In the genomic region with DNA sequence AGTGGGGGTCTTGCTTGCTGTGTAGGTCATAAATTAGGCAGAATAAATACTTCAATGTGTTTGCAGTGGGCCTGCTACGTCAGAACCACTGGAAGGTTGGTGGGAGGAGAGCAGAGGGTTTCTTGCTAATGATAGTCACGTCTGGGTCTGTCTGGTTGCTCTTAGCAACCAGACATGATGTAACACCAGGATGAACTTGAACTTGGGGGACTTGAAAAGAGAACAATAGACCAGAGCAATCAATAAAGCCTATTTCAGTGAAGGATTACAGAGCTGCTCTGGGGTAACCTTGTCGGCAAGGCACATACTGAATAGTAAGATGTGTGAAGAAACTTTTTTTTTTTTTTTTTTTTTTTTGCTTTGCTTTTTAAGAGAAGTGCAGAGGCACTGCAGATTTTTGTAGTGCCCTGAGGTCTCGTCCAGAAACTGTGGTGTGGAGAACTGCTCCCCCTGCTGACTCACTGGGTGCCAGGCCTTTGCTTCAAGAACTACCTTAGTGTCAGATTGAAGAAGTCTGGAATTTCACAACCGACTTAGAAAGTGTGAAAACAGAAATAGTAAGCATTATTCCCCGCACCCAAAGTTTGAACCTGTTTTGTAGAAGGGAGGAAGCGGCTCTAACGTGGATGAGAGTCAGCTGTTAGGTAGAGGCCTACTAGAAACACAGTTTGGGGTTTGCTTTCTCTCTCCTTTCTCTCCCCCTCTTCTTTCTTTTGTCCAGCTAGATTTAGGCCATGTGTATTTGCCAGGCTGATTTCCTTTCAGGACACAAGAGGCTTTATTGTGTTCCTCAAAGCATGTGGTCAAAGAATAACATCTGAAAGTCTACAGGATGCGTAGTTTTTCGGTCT, we compare ENCODE assay signal across 1 cellular context.
TF ChIP-seq lines count a peak whose summit lies in the region.

No MANE protein-coding gene starts in this region.

TF ChIP-seq in K562, 482 proteins besides CTCF, POLR2A, EP300 and RAD21 (continued from another document and continues in another):
- TF ChIP-seq, protein P1, sequence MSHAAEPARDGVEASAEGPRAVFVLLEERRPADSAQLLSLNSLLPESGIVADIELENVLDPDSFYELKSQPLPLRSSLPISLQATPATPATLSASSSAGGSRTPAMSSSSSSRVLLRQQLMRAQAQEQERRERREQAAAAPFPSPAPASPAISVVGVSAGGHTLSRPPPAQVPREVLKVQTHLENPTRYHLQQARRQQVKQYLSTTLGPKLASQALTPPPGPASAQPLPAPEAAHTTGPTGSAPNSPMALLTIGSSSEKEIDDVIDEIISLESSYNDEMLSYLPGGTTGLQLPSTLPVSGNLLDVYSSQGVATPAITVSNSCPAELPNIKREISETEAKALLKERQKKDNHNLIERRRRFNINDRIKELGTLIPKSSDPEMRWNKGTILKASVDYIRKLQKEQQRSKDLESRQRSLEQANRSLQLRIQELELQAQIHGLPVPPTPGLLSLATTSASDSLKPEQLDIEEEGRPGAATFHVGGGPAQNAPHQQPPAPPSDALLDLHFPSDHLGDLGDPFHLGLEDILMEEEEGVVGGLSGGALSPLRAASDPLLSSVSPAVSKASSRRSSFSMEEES (CRISPR knock-in tag; IDR thresholded peaks at IDR 0.05) = no peak
- TF ChIP-seq CBFB (CRISPR knock-in tag; IDR thresholded peaks at IDR 0.05) (no peak), ARNT (IDR thresholded peaks at IDR 0.05) (peak; percentile 33 to 40; a peak in 1 of 4 replicates), ETV5 (CRISPR knock-in tag; IDR thresholded peaks at IDR 0.05; ENCODE audit: low read depth) (no peak), DIDO1 (tag; IDR thresholded peaks at IDR 0.05; ENCODE audit: low read depth) (no peak), KLF13 (tag; IDR thresholded peaks at IDR 0.05; ENCODE audit: borderline replicate concordance, low read depth) (no peak), ZNF699 (CRISPR knock-in tag; IDR thresholded peaks at IDR 0.05; ENCODE audit: insufficient replicate concordance) (no peak), CBX5 (IDR thresholded peaks at IDR 0.05; ENCODE audit: borderline replicate concordance, low read depth) (no peak), ZNF644 (tag; IDR thresholded peaks at IDR 0.05; ENCODE audit: low read depth) (no peak), ZNF79 (CRISPR knock-in tag; IDR thresholded peaks at IDR 0.05; ENCODE audit: low read depth) (no peak), SETDB1 (IDR thresholded peaks at IDR 0.05; ENCODE audit: low read length) (no peak), MECOM (CRISPR knock-in tag; IDR thresholded peaks at IDR 0.05) (no peak), ZNF124 (CRISPR knock-in tag; IDR thresholded peaks at IDR 0.05) (no peak), RCOR1 (IDR thresholded peaks at IDR 0.05; ENCODE audit: borderline replicate concordance in 1 of 2, low read depth in 2 of 2, low read length in 2 of 2) (no peak), ZNF184 (CRISPR knock-in tag; IDR thresholded peaks at IDR 0.05) (no peak), ZNF436 (CRISPR knock-in tag; IDR thresholded peaks at IDR 0.05) (no peak), HOXB6 (CRISPR knock-in tag; IDR thresholded peaks at IDR 0.05; ENCODE audit: borderline replicate concordance) (no peak), POLR2B (IDR thresholded peaks at IDR 0.05; ENCODE audit: low read depth, partially characterized antibody) (no peak), ZNF354B (CRISPR knock-in tag; IDR thresholded peaks at IDR 0.05) (no peak), E2F3 (CRISPR knock-in tag; IDR thresholded peaks at IDR 0.05) (no peak), BRD9 (IDR thresholded peaks at IDR 0.05; ENCODE audit: low read depth, partially characterized antibody) (peak; percentile 89), ZNF445 (CRISPR knock-in tag; IDR thresholded peaks at IDR 0.05; ENCODE audit: low read depth) (no peak), ZNF197 (CRISPR knock-in tag; IDR thresholded peaks at IDR 0.05; ENCODE audit: low read depth) (peak; percentile 54; the same call in 1 of the 2 replicates), MCM3 (IDR thresholded peaks at IDR 0.05) (no peak), ZNF431 (CRISPR knock-in tag; IDR thresholded peaks at IDR 0.05) (no peak), NONO (IDR thresholded peaks at IDR 0.05; ENCODE audit: low read depth in 2 of 2, low read length in 1 of 2) (no peak), ZNF274 (IDR thresholded peaks at IDR 0.05; ENCODE audit: borderline replicate concordance, low read depth, low read length) (no peak), CBX3 (IDR thresholded peaks at IDR 0.05; ENCODE audit: borderline replicate concordance in 1 of 2, low read length in 2 of 2) (no peak), EHMT2 (IDR thresholded peaks at IDR 0.05) (no peak), KLF1 (tag; IDR thresholded peaks at IDR 0.05) (no peak), EP400 (IDR thresholded peaks at IDR 0.05) (peak; percentile 56; the same call in 1 of the 2 replicates), MYNN (IDR thresholded peaks at IDR 0.05) (0 out of 2 replicates have a peak, but pooled peaks have one; percentile 17), MYNN (CRISPR knock-in tag; IDR thresholded peaks at IDR 0.05) (no peak), ZNF785 (CRISPR knock-in tag; IDR thresholded peaks at IDR 0.05) (no peak), ZNF586 (CRISPR knock-in tag; conservative IDR thresholded peaks at IDR 0.05) (no peak)
- TF ChIP-seq, protein P2, sequence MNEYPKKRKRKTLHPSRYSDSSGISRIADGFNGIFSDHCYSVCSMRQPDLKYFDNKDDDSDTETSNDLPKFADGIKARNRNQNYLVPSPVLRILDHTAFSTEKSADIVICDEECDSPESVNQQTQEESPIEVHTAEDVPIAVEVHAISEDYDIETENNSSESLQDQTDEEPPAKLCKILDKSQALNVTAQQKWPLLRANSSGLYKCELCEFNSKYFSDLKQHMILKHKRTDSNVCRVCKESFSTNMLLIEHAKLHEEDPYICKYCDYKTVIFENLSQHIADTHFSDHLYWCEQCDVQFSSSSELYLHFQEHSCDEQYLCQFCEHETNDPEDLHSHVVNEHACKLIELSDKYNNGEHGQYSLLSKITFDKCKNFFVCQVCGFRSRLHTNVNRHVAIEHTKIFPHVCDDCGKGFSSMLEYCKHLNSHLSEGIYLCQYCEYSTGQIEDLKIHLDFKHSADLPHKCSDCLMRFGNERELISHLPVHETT (CRISPR knock-in tag; conservative IDR thresholded peaks at IDR 0.05 in 1 of 2, IDR thresholded peaks at IDR 0.05 in 1 of 2) = no peak
- TF ChIP-seq, protein P3, sequence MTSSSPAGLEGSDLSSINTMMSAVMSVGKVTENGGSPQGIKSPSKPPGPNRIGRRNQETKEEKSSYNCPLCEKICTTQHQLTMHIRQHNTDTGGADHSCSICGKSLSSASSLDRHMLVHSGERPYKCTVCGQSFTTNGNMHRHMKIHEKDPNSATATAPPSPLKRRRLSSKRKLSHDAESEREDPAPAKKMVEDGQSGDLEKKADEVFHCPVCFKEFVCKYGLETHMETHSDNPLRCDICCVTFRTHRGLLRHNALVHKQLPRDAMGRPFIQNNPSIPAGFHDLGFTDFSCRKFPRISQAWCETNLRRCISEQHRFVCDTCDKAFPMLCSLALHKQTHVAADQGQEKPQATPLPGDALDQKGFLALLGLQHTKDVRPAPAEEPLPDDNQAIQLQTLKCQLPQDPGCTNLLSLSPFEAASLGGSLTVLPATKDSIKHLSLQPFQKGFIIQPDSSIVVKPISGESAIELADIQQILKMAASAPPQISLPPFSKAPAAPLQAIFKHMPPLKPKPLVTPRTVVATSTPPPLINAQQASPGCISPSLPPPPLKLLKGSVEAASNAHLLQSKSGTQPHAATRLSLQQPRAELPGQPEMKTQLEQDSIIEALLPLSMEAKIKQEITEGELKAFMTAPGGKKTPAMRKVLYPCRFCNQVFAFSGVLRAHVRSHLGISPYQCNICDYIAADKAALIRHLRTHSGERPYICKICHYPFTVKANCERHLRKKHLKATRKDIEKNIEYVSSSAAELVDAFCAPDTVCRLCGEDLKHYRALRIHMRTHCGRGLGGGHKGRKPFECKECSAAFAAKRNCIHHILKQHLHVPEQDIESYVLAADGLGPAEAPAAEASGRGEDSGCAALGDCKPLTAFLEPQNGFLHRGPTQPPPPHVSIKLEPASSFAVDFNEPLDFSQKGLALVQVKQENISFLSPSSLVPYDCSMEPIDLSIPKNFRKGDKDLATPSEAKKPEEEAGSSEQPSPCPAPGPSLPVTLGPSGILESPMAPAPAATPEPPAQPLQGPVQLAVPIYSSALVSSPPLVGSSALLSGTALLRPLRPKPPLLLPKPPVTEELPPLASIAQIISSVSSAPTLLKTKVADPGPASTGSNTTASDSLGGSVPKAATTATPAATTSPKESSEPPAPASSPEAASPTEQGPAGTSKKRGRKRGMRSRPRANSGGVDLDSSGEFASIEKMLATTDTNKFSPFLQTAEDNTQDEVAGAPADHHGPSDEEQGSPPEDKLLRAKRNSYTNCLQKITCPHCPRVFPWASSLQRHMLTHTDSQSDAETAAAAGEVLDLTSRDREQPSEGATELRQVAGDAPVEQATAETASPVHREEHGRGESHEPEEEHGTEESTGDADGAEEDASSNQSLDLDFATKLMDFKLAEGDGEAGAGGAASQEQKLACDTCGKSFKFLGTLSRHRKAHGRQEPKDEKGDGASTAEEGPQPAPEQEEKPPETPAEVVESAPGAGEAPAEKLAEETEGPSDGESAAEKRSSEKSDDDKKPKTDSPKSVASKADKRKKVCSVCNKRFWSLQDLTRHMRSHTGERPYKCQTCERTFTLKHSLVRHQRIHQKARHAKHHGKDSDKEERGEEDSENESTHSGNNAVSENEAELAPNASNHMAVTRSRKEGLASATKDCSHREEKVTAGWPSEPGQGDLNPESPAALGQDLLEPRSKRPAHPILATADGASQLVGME (CRISPR knock-in tag; IDR thresholded peaks at IDR 0.05) = no peak
- TF ChIP-seq, protein P4, sequence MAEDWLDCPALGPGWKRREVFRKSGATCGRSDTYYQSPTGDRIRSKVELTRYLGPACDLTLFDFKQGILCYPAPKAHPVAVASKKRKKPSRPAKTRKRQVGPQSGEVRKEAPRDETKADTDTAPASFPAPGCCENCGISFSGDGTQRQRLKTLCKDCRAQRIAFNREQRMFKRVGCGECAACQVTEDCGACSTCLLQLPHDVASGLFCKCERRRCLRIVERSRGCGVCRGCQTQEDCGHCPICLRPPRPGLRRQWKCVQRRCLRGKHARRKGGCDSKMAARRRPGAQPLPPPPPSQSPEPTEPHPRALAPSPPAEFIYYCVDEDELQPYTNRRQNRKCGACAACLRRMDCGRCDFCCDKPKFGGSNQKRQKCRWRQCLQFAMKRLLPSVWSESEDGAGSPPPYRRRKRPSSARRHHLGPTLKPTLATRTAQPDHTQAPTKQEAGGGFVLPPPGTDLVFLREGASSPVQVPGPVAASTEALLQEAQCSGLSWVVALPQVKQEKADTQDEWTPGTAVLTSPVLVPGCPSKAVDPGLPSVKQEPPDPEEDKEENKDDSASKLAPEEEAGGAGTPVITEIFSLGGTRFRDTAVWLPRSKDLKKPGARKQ (CRISPR knock-in tag; IDR thresholded peaks at IDR 0.05) = no peak
- TF ChIP-seq, protein P5, sequence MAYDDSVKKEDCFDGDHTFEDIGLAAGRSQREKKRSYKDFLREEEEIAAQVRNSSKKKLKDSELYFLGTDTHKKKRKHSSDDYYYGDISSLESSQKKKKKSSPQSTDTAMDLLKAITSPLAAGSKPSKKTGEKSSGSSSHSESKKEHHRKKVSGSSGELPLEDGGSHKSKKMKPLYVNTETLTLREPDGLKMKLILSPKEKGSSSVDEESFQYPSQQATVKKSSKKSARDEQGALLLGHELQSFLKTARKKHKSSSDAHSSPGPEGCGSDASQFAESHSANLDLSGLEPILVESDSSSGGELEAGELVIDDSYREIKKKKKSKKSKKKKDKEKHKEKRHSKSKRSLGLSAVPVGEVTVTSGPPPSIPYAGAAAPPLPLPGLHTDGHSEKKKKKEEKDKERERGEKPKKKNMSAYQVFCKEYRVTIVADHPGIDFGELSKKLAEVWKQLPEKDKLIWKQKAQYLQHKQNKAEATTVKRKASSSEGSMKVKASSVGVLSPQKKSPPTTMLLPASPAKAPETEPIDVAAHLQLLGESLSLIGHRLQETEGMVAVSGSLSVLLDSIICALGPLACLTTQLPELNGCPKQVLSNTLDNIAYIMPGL (CRISPR knock-in tag; IDR thresholded peaks at IDR 0.05) = no peak
- TF ChIP-seq, protein P6, sequence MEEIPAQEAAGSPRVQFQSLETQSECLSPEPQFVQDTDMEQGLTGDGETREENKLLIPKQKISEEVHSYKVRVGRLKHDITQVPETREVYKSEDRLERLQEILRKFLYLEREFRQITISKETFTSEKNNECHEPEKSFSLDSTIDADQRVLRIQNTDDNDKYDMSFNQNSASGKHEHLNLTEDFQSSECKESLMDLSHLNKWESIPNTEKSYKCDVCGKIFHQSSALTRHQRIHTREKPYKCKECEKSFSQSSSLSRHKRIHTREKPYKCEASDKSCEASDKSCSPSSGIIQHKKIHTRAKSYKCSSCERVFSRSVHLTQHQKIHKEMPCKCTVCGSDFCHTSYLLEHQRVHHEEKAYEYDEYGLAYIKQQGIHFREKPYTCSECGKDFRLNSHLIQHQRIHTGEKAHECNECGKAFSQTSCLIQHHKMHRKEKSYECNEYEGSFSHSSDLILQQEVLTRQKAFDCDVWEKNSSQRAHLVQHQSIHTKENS (CRISPR knock-in tag; IDR thresholded peaks at IDR 0.05) = no peak
- TF ChIP-seq, protein P7, sequence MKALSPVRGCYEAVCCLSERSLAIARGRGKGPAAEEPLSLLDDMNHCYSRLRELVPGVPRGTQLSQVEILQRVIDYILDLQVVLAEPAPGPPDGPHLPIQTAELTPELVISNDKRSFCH (CRISPR knock-in tag; IDR thresholded peaks at IDR 0.05) = no peak
- TF ChIP-seq, protein P7 (tag; IDR thresholded peaks at IDR 0.05) = no peak
- TF ChIP-seq, protein P8, sequence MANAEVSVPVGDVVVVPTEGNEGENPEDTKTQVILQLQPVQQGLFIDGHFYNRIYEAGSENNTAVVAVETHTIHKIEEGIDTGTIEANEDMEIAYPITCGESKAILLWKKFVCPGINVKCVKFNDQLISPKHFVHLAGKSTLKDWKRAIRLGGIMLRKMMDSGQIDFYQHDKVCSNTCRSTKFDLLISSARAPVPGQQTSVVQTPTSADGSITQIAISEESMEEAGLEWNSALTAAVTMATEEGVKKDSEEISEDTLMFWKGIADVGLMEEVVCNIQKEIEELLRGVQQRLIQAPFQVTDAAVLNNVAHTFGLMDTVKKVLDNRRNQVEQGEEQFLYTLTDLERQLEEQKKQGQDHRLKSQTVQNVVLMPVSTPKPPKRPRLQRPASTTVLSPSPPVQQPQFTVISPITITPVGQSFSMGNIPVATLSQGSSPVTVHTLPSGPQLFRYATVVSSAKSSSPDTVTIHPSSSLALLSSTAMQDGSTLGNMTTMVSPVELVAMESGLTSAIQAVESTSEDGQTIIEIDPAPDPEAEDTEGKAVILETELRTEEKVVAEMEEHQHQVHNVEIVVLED (CRISPR knock-in tag; IDR thresholded peaks at IDR 0.05) = no peak
- TF ChIP-seq, protein P9, sequence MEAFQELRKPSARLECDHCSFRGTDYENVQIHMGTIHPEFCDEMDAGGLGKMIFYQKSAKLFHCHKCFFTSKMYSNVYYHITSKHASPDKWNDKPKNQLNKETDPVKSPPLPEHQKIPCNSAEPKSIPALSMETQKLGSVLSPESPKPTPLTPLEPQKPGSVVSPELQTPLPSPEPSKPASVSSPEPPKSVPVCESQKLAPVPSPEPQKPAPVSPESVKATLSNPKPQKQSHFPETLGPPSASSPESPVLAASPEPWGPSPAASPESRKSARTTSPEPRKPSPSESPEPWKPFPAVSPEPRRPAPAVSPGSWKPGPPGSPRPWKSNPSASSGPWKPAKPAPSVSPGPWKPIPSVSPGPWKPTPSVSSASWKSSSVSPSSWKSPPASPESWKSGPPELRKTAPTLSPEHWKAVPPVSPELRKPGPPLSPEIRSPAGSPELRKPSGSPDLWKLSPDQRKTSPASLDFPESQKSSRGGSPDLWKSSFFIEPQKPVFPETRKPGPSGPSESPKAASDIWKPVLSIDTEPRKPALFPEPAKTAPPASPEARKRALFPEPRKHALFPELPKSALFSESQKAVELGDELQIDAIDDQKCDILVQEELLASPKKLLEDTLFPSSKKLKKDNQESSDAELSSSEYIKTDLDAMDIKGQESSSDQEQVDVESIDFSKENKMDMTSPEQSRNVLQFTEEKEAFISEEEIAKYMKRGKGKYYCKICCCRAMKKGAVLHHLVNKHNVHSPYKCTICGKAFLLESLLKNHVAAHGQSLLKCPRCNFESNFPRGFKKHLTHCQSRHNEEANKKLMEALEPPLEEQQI (IDR thresholded peaks at IDR 0.05) = no peak
